ENCODE assay signal across 9 cellular contexts in genomic region chr9:109315889-109316640, GRCh38. TPM values are rescaled to one million over a fixed set of nuclear protein-coding genes. Genes with fewer than 3 reads are reported as not detected.
DNase-seq lines count a peak whose midpoint lies in the region; ATAC-seq and TF ChIP-seq lines count a peak whose summit lies in the region.
"Had no signal": no experiment of that assay in that cellular context is flagged by ENCODE, and none has a peak within 500 bp of the region (broad histone marks: within the 10 kb centered on the region; RNA-seq: fewer than 3 reads in every experiment).

No MANE protein-coding gene starts in this region.

- peak; percentile 80 for DNase-seq in GM03348 (ENCODE audit: low spot score)
- DNase-seq in NCI-H510A (lab: John Stamatoyannopoulos, UW) = peak; percentile 93
- peak; percentile 54 to 92 (median 78) for DNase-seq in dorsolateral prefrontal cortex
- DNase-seq in nucleus accumbens (lab: John Stamatoyannopoulos, UW) = peak in 49 of 56 donors; percentile 9 to 83 (median 54)
- DNase-seq in SK-N-DZ (ENCODE audit: low spot score) = no peak
- no peak for DNase-seq in mesendoderm
- DNase-seq: activated naive CD8-positive, alpha-beta T cell treated with anti-CD3 and anti-CD28 coated beads, Interleukin-2, amount 10 ng/mL, durations not matched to agents 7 days and 5 days had no signal

- peak overlapping the region in 19 of 59 donors; percentile 8 to 92 (median 35) for H3K27ac ChIP-seq in dorsolateral prefrontal cortex
- H3K27ac ChIP-seq in mesendoderm (ENCODE audit: low read depth, low read length) = no peak overlapping the region

- no peak overlapping the region for H2BK5ac ChIP-seq in mesendoderm (ENCODE audit: low read length)

- H3K56ac ChIP-seq in mesendoderm (ENCODE audit: low read length) = no peak overlapping the region

- H3K18ac ChIP-seq in mesendoderm (ENCODE audit: low read length) = no peak overlapping the region

- no peak for ATAC-seq in HG02885 (IDR thresholded peaks at IDR 0.05; ENCODE audit: poor library complexity, unreplicated experiment)
- no peak for ATAC-seq in HG02623 (IDR thresholded peaks at IDR 0.05; ENCODE audit: unreplicated experiment)

- no peaks in the 10 kb centered on the region for H3K4me1 ChIP-seq in mesendoderm (ENCODE audit: control insufficient read depth, low read depth, low read length)

- H2BK120ac ChIP-seq in mesendoderm (ENCODE audit: low read depth, low read length) = no peak overlapping the region

- H3K79me1 ChIP-seq in mesendoderm (ENCODE audit: low read length) = peaks cover 3% of the 10 kb centered on the region

- no peak overlapping the region for H2AK5ac ChIP-seq in mesendoderm (ENCODE audit: low read length)

- H4K5ac ChIP-seq in mesendoderm (ENCODE audit: low read length) = no peak overlapping the region

- no peak overlapping the region for H3K23ac ChIP-seq in mesendoderm (ENCODE audit: low read length)

- H3K4me3 ChIP-seq in dorsolateral prefrontal cortex (peak overlapping the region in 8 of 59 donors; percentile 8 to 41 (median 22)), mesendoderm (ENCODE audit: low read length) (no peak overlapping the region)

- peaks cover 0 to 8% (median 0%) of the 10 kb centered on the region in 45 donors for H3K27me3 ChIP-seq in dorsolateral prefrontal cortex
- H3K27me3 ChIP-seq in mesendoderm (ENCODE audit: insufficient read depth, low read length, poor library complexity) = no peaks in the 10 kb centered on the region

- no peak overlapping the region for H3K4ac ChIP-seq in mesendoderm (ENCODE audit: low read depth, low read length)

- no peaks in the 10 kb centered on the region for H3K36me3 ChIP-seq in mesendoderm (ENCODE audit: control insufficient read depth, insufficient read depth, low read length)

- H3K9ac ChIP-seq in mesendoderm (ENCODE audit: low read length) = no peak overlapping the region

- H3K79me2 ChIP-seq in mesendoderm (ENCODE audit: control insufficient read depth, insufficient read depth, low read length) = peaks cover 56% of the 10 kb centered on the region

- no peak overlapping the region for H4K8ac ChIP-seq in mesendoderm (ENCODE audit: low read depth, low read length)

- TF ChIP-seq CTCF in dorsolateral prefrontal cortex (IDR thresholded peaks at IDR 0.05 in 54 of 56, conservative IDR thresholded peaks at IDR 0.05 in 2 of 56; ENCODE audit: low read depth in 1 of 56, partially characterized antibody in 56 of 56) = peak in 21 of 56 donors; percentile 7 to 59 (median 28)

- intact Hi-C loops in dorsolateral prefrontal cortex (cut with DNase I) = loop anchor here in 1 of 2 donors (10.0 kb wide), 1 partner anchor 201 kb away; the partner anchor contains the start of gene TMEM245

- H3K4me2 ChIP-seq in mesendoderm (ENCODE audit: low read length) = no peak overlapping the region

- no peak overlapping the region for H2BK15ac ChIP-seq in mesendoderm (replicated peaks; ENCODE audit: low read depth)

- WGBS in mesendoderm (ENCODE audit: extremely low coverage, insufficient coverage, low lambda C conversion rate) = no CpG with 5 or more reads among the region's 14 CpGs

RNA-seq across cellular contexts. Expression of gene EPB41L4B, which starts 4.8 kb away (rescaled TPM):
- 10 to 100 TPM in 119 of 120 experiments, 1 to 10 TPM in 1; 9.2 to 51.1 (median 29.8) TPM for total RNA-seq in dorsolateral prefrontal cortex
- polyA plus RNA-seq in SK-N-DZ (2014; cell fraction: cytosol; rRNA removed) = 2.9 and 3.1 TPM in 2 replicates
- polyA plus RNA-seq in SK-N-DZ (2014; cell fraction: nucleus; rRNA removed) = 6.7 and 7.1 TPM in 2 replicates
- polyA plus RNA-seq in mesendoderm (2013, experiment 1 of 2) = 13.5 TPM
- polyA plus RNA-seq in mesendoderm (2013, experiment 2 of 2) = 14.1 TPM
- total RNA-seq: activated naive CD8-positive, alpha-beta T cell treated with anti-CD3 and anti-CD28 coated beads, Interleukin-2, amount 10 ng/mL, durations not matched to agents 7 days and 5 days had no signal

Comparison
In these comparisons a context has a peak if more than half of its experiments do, and no peak if none do; other contexts are left out.
1. DNase-seq: peak in GM03348 (single experiment), NCI-H510A (single experiment), dorsolateral prefrontal cortex (10 of 10) and nucleus accumbens (49 of 56); none in SK-N-DZ (single experiment) and mesendoderm (single experiment).